In genomic region chr22:30541979-30542810, GRCh38 we compare ENCODE assay signal across 12 cellular contexts. TPM values are rescaled to one million over a fixed set of nuclear protein-coding genes. Genes with fewer than 3 reads are reported as not detected.
DNase-seq lines count a peak whose midpoint lies in the region; ATAC-seq, FAIRE-seq and TF ChIP-seq lines count a peak whose summit lies in the region.
"Had no signal": no experiment of that assay in that cellular context is flagged by ENCODE, and none has a peak within 500 bp of the region (broad histone marks: within the 10 kb centered on the region; RNA-seq: fewer than 3 reads in every experiment).

No MANE protein-coding gene starts in this region.

- DNase-seq in H7 (peak; percentile 86), cardiac fibroblast (ENCODE audit: low read depth in 2 of 2) (no peak), kidney (peak; percentile 76), sigmoid colon (no peak), MG63 (no peak), GM13977 (ENCODE audit: low spot score) (no peak)
- DNase-seq in activated CD4-positive, CD25-positive, alpha-beta regulatory T cell (lab: John Stamatoyannopoulos, UW), result no peak
- DNase-seq: activated CD8-positive, alpha-beta memory T cell treated with anti-CD3 and anti-CD28 coated beads for 24 hours; effector memory CD4-positive, alpha-beta T cell had no signal

- intact Hi-C loops in kidney (cut with DNase I), result no loop called here
- intact Hi-C loops in sigmoid colon (cut with DNase I), result no loop called here

- in situ Hi-C loops in GM13977 (cut with MboI; ENCODE audit: low pct_unique_long_range_greater_than_20kb, low sequenced_read_pairs, unreplicated experiment), result no loop called here

- H3K4me1 ChIP-seq in kidney (ENCODE audit: control insufficient read depth in 1 of 2, insufficient read depth in 1 of 2, low read depth in 1 of 2, low read length in 2 of 2) (peaks cover 0 to 4% of the 10 kb centered on the region in 2 donors), sigmoid colon (peaks cover 0 to 12% (median 10%) of the 10 kb centered on the region in 4 donors)

- TF ChIP-seq EP300 in sigmoid colon (IDR thresholded peaks at IDR 0.05), result no peak

- no peak for FAIRE-seq in kidney (lab: Jason Lieb, UNC)
- FAIRE-seq: G401.6 had no signal

- peak overlapping the region in 1 of 2 donors; percentile 26 for H3K9ac ChIP-seq in kidney (ENCODE audit: low read length in 2 of 2)

- H3K4me3 ChIP-seq in H7 (ENCODE audit: insufficient read depth, low read depth, low read length) (peak overlapping the region; percentile 41), cardiac fibroblast (replicated peaks in 1 of 2; ENCODE audit: low read depth in 2 of 2, low read length in 2 of 2) (peak overlapping the region; percentile 13 to 21), kidney (ENCODE audit: low read length in 2 of 2) (peak overlapping the region; percentile 44 to 61), sigmoid colon (peak overlapping the region in 3 of 4 donors; percentile 31 to 48 (median 42)), MG63 (no peak overlapping the region)

- H3K27ac ChIP-seq in kidney (ENCODE audit: low read depth in 2 of 2, low read length in 2 of 2) (no peak overlapping the region), sigmoid colon (no peak overlapping the region)

- TF ChIP-seq POLR2A in sigmoid colon (IDR thresholded peaks at IDR 0.05), result no peak

- WGBS in sigmoid colon, 2 donors, result 2 to 5% methylated on average over 64 of the region's 64 CpGs

- TF ChIP-seq CTCF in cardiac fibroblast (IDR thresholded peaks at IDR 0.05; ENCODE audit: low read depth, low read length) (no peak), kidney (IDR thresholded peaks at IDR 0.05; ENCODE audit: borderline replicate concordance, extremely low read depth, insufficient read depth) (no peak), sigmoid colon (IDR thresholded peaks at IDR 0.05) (no peak), GM13977 (IDR thresholded peaks at IDR 0.05; ENCODE audit: extremely low read depth, insufficient read depth, missing control alignments) (no peak)

- H3K36me3 ChIP-seq in H7 (replicated peaks; ENCODE audit: control insufficient read depth, insufficient read depth, low read length), result no peaks in the 10 kb centered on the region
- H3K36me3 ChIP-seq in kidney (ENCODE audit: control insufficient read depth in 1 of 2, insufficient read depth in 2 of 2, low read length in 2 of 2), result no peaks in the 10 kb centered on the region
- H3K36me3 ChIP-seq in sigmoid colon, result no peaks in the 10 kb centered on the region
- no peaks in the 10 kb centered on the region for H3K36me3 ChIP-seq in MG63

- H3K27me3 ChIP-seq in H7 (ENCODE audit: control insufficient read depth, insufficient read depth, low read length), result peaks cover 21% of the 10 kb centered on the region
- H3K27me3 ChIP-seq in sigmoid colon, result peaks cover 3 to 47% (median 27%) of the 10 kb centered on the region in 3 donors
- no peaks in the 10 kb centered on the region for H3K27me3 ChIP-seq in MG63

- ATAC-seq in GM21576 (IDR thresholded peaks at IDR 0.05; ENCODE audit: unreplicated experiment), result no peak

- H3K9me3 ChIP-seq in kidney (ENCODE audit: control insufficient read depth in 1 of 2, low read length in 2 of 2) (no peaks in the 10 kb centered on the region), sigmoid colon (no peaks in the 10 kb centered on the region), MG63 (no peaks in the 10 kb centered on the region)

RNA-seq across cellular contexts. Expression of gene SEC14L6, which starts 4.3 kb away (rescaled TPM):
- total RNA-seq in H7 (2014; rRNA removed; shearing (Covaris generic)), result 0.17 and 0.55 TPM in 2 replicates
- total RNA-seq in kidney (13.9 TPM), sigmoid colon (1 to 10 TPM in 1 of 4 donors, under 1 TPM in 2, not detected in 1; 0.41 to 4.3 (median 0.83) TPM)
- polyA plus RNA-seq in kidney (ENCODE audit: insufficient read depth, low read depth, low replicate concordance) (16.5 TPM), sigmoid colon (under 1 TPM in 1 of 3 donors, not detected in 2; 0.10 TPM)
- not detected in 2 replicates for total RNA-seq in MG63 (2014; rRNA removed; shearing (Covaris generic); ENCODE audit: low replicate concordance)
- total RNA-seq: pulmonary artery endothelial cell had no signal

RNA-seq across cellular contexts. Expression of gene GAL3ST1, which starts 32.3 kb away (rescaled TPM):
- 8.4 and 11.9 TPM in 2 replicates for total RNA-seq in H7 (2014; rRNA removed; shearing (Covaris generic))
- total RNA-seq in kidney (16.1 TPM), sigmoid colon (1 to 10 TPM in 2 of 4 donors, under 1 TPM in 2; 0.68 to 2.8 (median 1.5) TPM)
- polyA plus RNA-seq in kidney (ENCODE audit: insufficient read depth, low read depth, low replicate concordance) (34.3 TPM), sigmoid colon (10 to 100 TPM in 1 of 3 donors, 1 to 10 TPM in 2; 3.6 to 10.2 (median 5.8) TPM)
- total RNA-seq in MG63 (2014; rRNA removed; shearing (Covaris generic); ENCODE audit: low replicate concordance), result not detected in 2 replicates
- total RNA-seq: pulmonary artery endothelial cell had no signal

RNA-seq across cellular contexts. Expression of gene SEC14L4, which starts 36.7 kb away (rescaled TPM):
- total RNA-seq in H7 (2014; rRNA removed; shearing (Covaris generic)), result not detected in 2 replicates
- 0.63 TPM for total RNA-seq in kidney
- polyA plus RNA-seq in kidney (ENCODE audit: insufficient read depth, low read depth, low replicate concordance), result 0.41 TPM
- total RNA-seq in sigmoid colon, result not detected
- under 1 TPM in 1 of 3 donors, not detected in 2; 0.04 TPM for polyA plus RNA-seq in sigmoid colon
- 1.6 and 4.9 TPM in 2 replicates for total RNA-seq in MG63 (2014; rRNA removed; shearing (Covaris generic); ENCODE audit: low replicate concordance)
- total RNA-seq: pulmonary artery endothelial cell had no signal

RNA-seq across cellular contexts. Expression of gene PES1, which starts 49.5 kb away (rescaled TPM):
- total RNA-seq in H7 (2014; rRNA removed; shearing (Covaris generic)), result 86.2 and 111 TPM in 2 replicates
- 68.4 TPM for total RNA-seq in kidney
- 57.0 TPM for polyA plus RNA-seq in kidney (ENCODE audit: insufficient read depth, low read depth, low replicate concordance)
- 10 to 100 TPM; 33.2 to 48.1 (median 43.1) TPM for total RNA-seq in sigmoid colon
- 10 to 100 TPM; 25.0 to 64.8 (median 33.0) TPM for polyA plus RNA-seq in sigmoid colon
- total RNA-seq in MG63 (2014; rRNA removed; shearing (Covaris generic); ENCODE audit: low replicate concordance), result 150 and 165 TPM in 2 replicates

Comparison
In these comparisons a context has a peak if more than half of its experiments do, and no peak if none do; other contexts are left out.
1. DNase-seq: peak in H7 (single experiment) and kidney (single experiment); none in cardiac fibroblast (0 of 2), sigmoid colon (single experiment), activated CD4-positive, CD25-positive, alpha-beta regulatory T cell (0 of 4), MG63 (single experiment) and GM13977 (single experiment).